8 cellular contexts compared by ENCODE assay signal in genomic region chr7:48154792-48155413, GRCh38. TPM values are rescaled to one million over a fixed set of nuclear protein-coding genes. Genes with fewer than 3 reads are reported as not detected.
A peak's percentile ranks its signal among the peaks of the same experiment; 100 is the strongest.
DNase-seq lines count a peak whose midpoint lies in the region; ATAC-seq and TF ChIP-seq lines count a peak whose summit lies in the region.

No MANE protein-coding gene starts in this region.

- H3K36me3 Mint-ChIP-seq in Calu3 (ENCODE audit: insufficient read depth, unreplicated experiment): no peaks in the 10 kb centered on the region
- no peaks in the 10 kb centered on the region for H3K36me3 Mint-ChIP-seq in activated CD8-positive, alpha-beta T cell treated with anti-CD3 and anti-CD28 coated beads, Interleukin-2, amount 10 ng/mL, durations not matched to agents 7 days and 5 days (ENCODE audit: low read depth)

- TF ChIP-seq CTCF in Calu3 (IDR thresholded peaks at IDR 0.05; ENCODE audit: unreplicated experiment) (peak; percentile 88), upper lobe of right lung (IDR thresholded peaks at IDR 0.05) (peak; percentile 53), gastrocnemius medialis (IDR thresholded peaks at IDR 0.05 in 4 of 5, conservative IDR thresholded peaks at IDR 0.05 in 1 of 5) (no peak)

- no peak for TF ChIP-seq POLR2A in gastrocnemius medialis (IDR thresholded peaks at IDR 0.05)

- H3K4me1 ChIP-seq in upper lobe of right lung: no peaks in the 10 kb centered on the region
- H3K4me1 ChIP-seq in gastrocnemius medialis: no peaks in the 10 kb centered on the region

- ATAC-seq in GM18909 (IDR thresholded peaks at IDR 0.05; ENCODE audit: poor library complexity, unreplicated experiment) (peak; percentile 65), upper lobe of right lung (peak; percentile 83), gastrocnemius medialis (no peak)
- peak; percentile 60 for ATAC-seq in activated CD8-positive, alpha-beta T cell treated with anti-CD3 and anti-CD28 coated beads, Interleukin-2, amount 10 ng/mL, durations not matched to agents 7 days and 5 days

- H3K9me3 Mint-ChIP-seq in Calu3 (ENCODE audit: low read depth, unreplicated experiment): peaks cover 5% of the 10 kb centered on the region
- no peaks in the 10 kb centered on the region for H3K9me3 Mint-ChIP-seq in activated CD8-positive, alpha-beta T cell treated with anti-CD3 and anti-CD28 coated beads, Interleukin-2, amount 10 ng/mL, durations not matched to agents 7 days and 5 days (ENCODE audit: insufficient read depth)

- H3K27me3 ChIP-seq in upper lobe of right lung: no peaks in the 10 kb centered on the region
- H3K27me3 ChIP-seq in gastrocnemius medialis: no peaks in the 10 kb centered on the region

- in situ Hi-C loops in gastrocnemius medialis (cut with MboI; ENCODE audit: low sequenced_read_pairs in 4 of 4): no loop called here

- no TSS peak for BruUV-seq in Calu3 (replicated peaks; lab: Mats Ljungman, UMichigan)

- H3K4me3 ChIP-seq in upper lobe of right lung (no peak overlapping the region), gastrocnemius medialis (no peak overlapping the region)

- no peaks in the 10 kb centered on the region for H3K4me1 Mint-ChIP-seq in Calu3 (ENCODE audit: low read depth, unreplicated experiment)
- no peaks in the 10 kb centered on the region for H3K4me1 Mint-ChIP-seq in activated CD8-positive, alpha-beta T cell treated with anti-CD3 and anti-CD28 coated beads, Interleukin-2, amount 10 ng/mL, durations not matched to agents 7 days and 5 days (ENCODE audit: low read depth)

- H3K36me3 ChIP-seq in upper lobe of right lung: no peaks in the 10 kb centered on the region
- no peaks in the 10 kb centered on the region for H3K36me3 ChIP-seq in gastrocnemius medialis

- H3K27ac ChIP-seq in upper lobe of right lung: no peak overlapping the region
- H3K27ac ChIP-seq in gastrocnemius medialis: no peak overlapping the region

- intact Hi-C loops in Calu3 (cut with micrococcal nuclease; ENCODE audit: unreplicated experiment) (loop anchor here (1.0 to 5.0 kb wide), 5 partner anchors 15 to 308 kb away; no protein-coding TSS in a partner anchor), upper lobe of right lung (cut with DNase I) (no loop called here), gastrocnemius medialis (cut with DNase I; ENCODE audit: low total_unique reads) (no loop called here)

- DNase-seq in Calu3 (peak; percentile 79), LoVo (ENCODE audit: low spot score) (peak; percentile 66), iPS-NIHi11 (ENCODE audit: low spot score) (peak; percentile 42), upper lobe of right lung (no peak), gastrocnemius medialis (no peak), hippocampal formation (lab: John Stamatoyannopoulos, UW) (no peak)
- DNase-seq in activated CD8-positive, alpha-beta T cell treated with anti-CD3 and anti-CD28 coated beads, Interleukin-2, amount 10 ng/mL, durations not matched to agents 7 days and 5 days: peak; percentile 57

- peaks cover 8% of the 10 kb centered on the region for H3K27me3 Mint-ChIP-seq in Calu3 (ENCODE audit: unreplicated experiment)
- peaks cover 17% of the 10 kb centered on the region for H3K27me3 Mint-ChIP-seq in activated CD8-positive, alpha-beta T cell treated with anti-CD3 and anti-CD28 coated beads, Interleukin-2, amount 10 ng/mL, durations not matched to agents 7 days and 5 days (ENCODE audit: low read depth)

- H3K9me3 ChIP-seq in upper lobe of right lung (no peaks in the 10 kb centered on the region), gastrocnemius medialis (no peaks in the 10 kb centered on the region)

- no peak overlapping the region for H3K4me3 Mint-ChIP-seq in Calu3 (ENCODE audit: low read depth, unreplicated experiment)
- H3K4me3 Mint-ChIP-seq in activated CD8-positive, alpha-beta T cell treated with anti-CD3 and anti-CD28 coated beads, Interleukin-2, amount 10 ng/mL, durations not matched to agents 7 days and 5 days: no peak overlapping the region

- peak overlapping the region; percentile 13 for H3K27ac Mint-ChIP-seq in Calu3 (ENCODE audit: unreplicated experiment)
- no peak overlapping the region for H3K27ac Mint-ChIP-seq in activated CD8-positive, alpha-beta T cell treated with anti-CD3 and anti-CD28 coated beads, Interleukin-2, amount 10 ng/mL, durations not matched to agents 7 days and 5 days

- CTCF ChIA-PET in Calu3 (lab: Charles Lee): interaction anchor here (0.6 to 2.6 kb wide), 13 partner anchors 13 to 443 kb away, joined by 3 to 31 read pairs (median 4); no protein-coding TSS in a partner anchor
- CTCF ChIA-PET in activated CD8-positive, alpha-beta T cell treated with anti-CD3 and anti-CD28 coated beads, Interleukin-2, amount 10 ng/mL, durations not matched to agents 7 days and 5 days (lab: Charles Lee): interaction anchor here (0.7 to 1.6 kb wide), 10 partner anchors 12 to 213 kb away, joined by 3 to 26 read pairs (median 3); partner anchors contain the start of gene PKD1L1

- POLR2A ChIA-PET in activated CD8-positive, alpha-beta T cell treated with anti-CD3 and anti-CD28 coated beads, Interleukin-2, amount 10 ng/mL, durations not matched to agents 7 days and 5 days (lab: Charles Lee): interaction anchor here (1.3 kb wide), 1 partner anchor 210 kb away, joined by 5 read pairs; no protein-coding TSS in a partner anchor

RNA-seq across cellular contexts. Expression of gene ABCA13, which starts 16.4 kb away (rescaled TPM):
- total RNA-seq in Calu3 (2022) (9.4 and 12.1 TPM in 2 replicates), upper lobe of right lung (0.35 TPM), gastrocnemius medialis (under 1 TPM in 2 of 4 donors, not detected in 2; 0.03 to 0.10 TPM)
- total RNA-seq in activated CD8-positive, alpha-beta T cell treated with anti-CD3 and anti-CD28 coated beads, Interleukin-2, amount 10 ng/mL, durations not matched to agents 7 days and 5 days: under 1 TPM; 0.08 to 0.45 TPM

Comparison
In these comparisons a context has a peak if more than half of its experiments do, and no peak if none do; other contexts are left out.
1. DNase-seq: peak in Calu3 (single experiment), LoVo (single experiment), activated CD8-positive, alpha-beta T cell treated with anti-CD3 and anti-CD28 coated beads, Interleukin-2, amount 10 ng/mL, durations not matched to agents 7 days and 5 days (single experiment) and iPS-NIHi11 (single experiment); none in upper lobe of right lung (single experiment), gastrocnemius medialis (0 of 2) and hippocampal formation (0 of 2).
2. CTCF ChIP-seq: peak in Calu3 (single experiment) and upper lobe of right lung (single experiment); none in gastrocnemius medialis (0 of 5).
3. ATAC-seq: peak in GM18909 (single experiment), activated CD8-positive, alpha-beta T cell treated with anti-CD3 and anti-CD28 coated beads, Interleukin-2, amount 10 ng/mL, durations not matched to agents 7 days and 5 days (single experiment) and upper lobe of right lung (single experiment); none in gastrocnemius medialis (0 of 2).